Comparison of ENCODE assay signal across 1 cellular context in the genomic region with DNA sequence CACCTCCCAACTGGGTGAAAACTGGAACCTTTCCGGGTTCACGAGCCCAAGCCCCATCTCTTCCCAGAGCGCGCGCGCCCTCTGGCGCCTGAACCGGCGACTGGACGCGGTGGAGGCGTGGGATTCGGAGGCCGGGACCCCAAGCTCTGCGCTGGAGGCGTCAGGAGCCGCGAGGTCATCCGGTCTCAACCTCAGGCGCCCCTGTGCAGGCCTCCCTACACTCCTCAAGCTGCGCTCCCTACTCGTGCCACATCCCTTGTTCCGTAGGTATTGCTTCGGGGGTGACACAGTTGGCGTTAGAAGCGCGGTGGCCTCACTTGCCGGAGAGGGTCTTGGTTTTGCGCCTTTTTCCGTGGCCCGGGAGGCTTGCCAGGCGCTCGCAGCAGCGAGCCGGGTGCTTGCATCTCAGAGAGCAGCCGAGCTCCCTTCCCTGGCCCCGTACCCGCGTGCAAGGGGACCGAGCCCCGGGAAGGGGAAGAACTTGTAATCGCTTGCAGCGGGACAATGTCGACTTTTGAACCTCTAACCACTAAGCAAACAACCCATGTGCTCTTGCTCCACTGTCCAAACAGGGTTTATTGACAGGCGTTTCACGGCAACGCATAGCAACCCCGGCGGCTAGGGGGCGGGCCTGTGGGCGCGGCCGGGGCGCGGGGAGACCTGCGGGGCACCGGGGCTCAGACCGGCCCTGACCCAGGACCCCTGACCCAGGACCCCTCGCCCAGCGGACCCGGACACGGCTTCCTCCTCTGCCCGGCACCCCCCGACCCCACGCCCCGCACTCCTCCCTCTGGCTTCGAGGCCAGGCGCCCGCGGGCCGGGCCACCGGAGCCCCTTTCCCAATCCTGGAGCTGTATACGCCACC.
TF ChIP-seq lines count a peak whose summit lies in the region.

No MANE protein-coding gene starts in this region.

TF ChIP-seq in HepG2, 621 proteins besides CTCF, POLR2A, EP300 and RAD21 (continued from another document and continues in another):
- TF ChIP-seq ZFP36 (IDR thresholded peaks at IDR 0.05; ENCODE audit: borderline replicate concordance, low read depth, low read length, partially characterized antibody), result peak; percentile 56
- peak; percentile 78; the same call in 1 of the 2 replicates for TF ChIP-seq FOXC1 (CRISPR knock-in tag; IDR thresholded peaks at IDR 0.05; ENCODE audit: borderline replicate concordance)
- TF ChIP-seq FLYWCH1 (CRISPR knock-in tag; IDR thresholded peaks at IDR 0.05), result no peak
- 0 out of 2 replicates have a peak, but pooled peaks have one; percentile 29 for TF ChIP-seq ZFP1 (CRISPR knock-in tag; IDR thresholded peaks at IDR 0.05)
- peak; percentile 76 for TF ChIP-seq ARNTL (CRISPR knock-in tag; IDR thresholded peaks at IDR 0.05)
- TF ChIP-seq KLF16 (CRISPR knock-in tag; IDR thresholded peaks at IDR 0.05), result peak in 1 of 2 experiments; percentile 91; a peak in 2 of 4 replicates
- TF ChIP-seq NFE2L2 (IDR thresholded peaks at IDR 0.05; ENCODE audit: low read length), result no peak
- TF ChIP-seq ZNF317 (CRISPR knock-in tag; IDR thresholded peaks at IDR 0.05), result peak; percentile 58; the same call in 1 of the 2 replicates
- no peak for TF ChIP-seq ZBTB40 (IDR thresholded peaks at IDR 0.05)
- peak; percentile 74; the same call in 1 of the 2 replicates for TF ChIP-seq ZBTB40 (CRISPR knock-in tag; IDR thresholded peaks at IDR 0.05)
- TF ChIP-seq ARNT (IDR thresholded peaks at IDR 0.05), result no peak
- peak; percentile 81 for TF ChIP-seq FOXJ3 (CRISPR knock-in tag; IDR thresholded peaks at IDR 0.05; ENCODE audit: borderline replicate concordance)
- TF ChIP-seq BATF2 (CRISPR knock-in tag; IDR thresholded peaks at IDR 0.05), result peak; percentile 66; the same call in 1 of the 2 replicates
- no peak for TF ChIP-seq JARID2 (CRISPR knock-in tag; IDR thresholded peaks at IDR 0.05; ENCODE audit: insufficient replicate concordance)
- peak; percentile 90; the same call in 1 of the 2 replicates for TF ChIP-seq ZNF782 (CRISPR knock-in tag; IDR thresholded peaks at IDR 0.05; ENCODE audit: borderline replicate concordance)
- TF ChIP-seq, protein P1, sequence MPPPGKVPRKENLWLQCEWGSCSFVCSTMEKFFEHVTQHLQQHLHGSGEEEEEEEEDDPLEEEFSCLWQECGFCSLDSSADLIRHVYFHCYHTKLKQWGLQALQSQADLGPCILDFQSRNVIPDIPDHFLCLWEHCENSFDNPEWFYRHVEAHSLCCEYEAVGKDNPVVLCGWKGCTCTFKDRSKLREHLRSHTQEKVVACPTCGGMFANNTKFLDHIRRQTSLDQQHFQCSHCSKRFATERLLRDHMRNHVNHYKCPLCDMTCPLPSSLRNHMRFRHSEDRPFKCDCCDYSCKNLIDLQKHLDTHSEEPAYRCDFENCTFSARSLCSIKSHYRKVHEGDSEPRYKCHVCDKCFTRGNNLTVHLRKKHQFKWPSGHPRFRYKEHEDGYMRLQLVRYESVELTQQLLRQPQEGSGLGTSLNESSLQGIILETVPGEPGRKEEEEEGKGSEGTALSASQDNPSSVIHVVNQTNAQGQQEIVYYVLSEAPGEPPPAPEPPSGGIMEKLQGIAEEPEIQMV (CRISPR knock-in tag; IDR thresholded peaks at IDR 0.05; ENCODE audit: low read depth), result peak; percentile 67; the same call in 1 of the 2 replicates
- peak; percentile 88 for TF ChIP-seq MEIS2 (CRISPR knock-in tag; IDR thresholded peaks at IDR 0.05)
- TF ChIP-seq, protein P2, sequence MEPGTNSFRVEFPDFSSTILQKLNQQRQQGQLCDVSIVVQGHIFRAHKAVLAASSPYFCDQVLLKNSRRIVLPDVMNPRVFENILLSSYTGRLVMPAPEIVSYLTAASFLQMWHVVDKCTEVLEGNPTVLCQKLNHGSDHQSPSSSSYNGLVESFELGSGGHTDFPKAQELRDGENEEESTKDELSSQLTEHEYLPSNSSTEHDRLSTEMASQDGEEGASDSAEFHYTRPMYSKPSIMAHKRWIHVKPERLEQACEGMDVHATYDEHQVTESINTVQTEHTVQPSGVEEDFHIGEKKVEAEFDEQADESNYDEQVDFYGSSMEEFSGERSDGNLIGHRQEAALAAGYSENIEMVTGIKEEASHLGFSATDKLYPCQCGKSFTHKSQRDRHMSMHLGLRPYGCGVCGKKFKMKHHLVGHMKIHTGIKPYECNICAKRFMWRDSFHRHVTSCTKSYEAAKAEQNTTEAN (CRISPR knock-in tag; conservative IDR thresholded peaks at IDR 0.05), result peak; percentile 92; the same call in 1 of the 2 replicates
- TF ChIP-seq NR2F6 (IDR thresholded peaks at IDR 0.05), result peak; percentile 80
- peak; percentile 91 for TF ChIP-seq NR2F6 (CRISPR knock-in tag; IDR thresholded peaks at IDR 0.05)
- peak; percentile 83 for TF ChIP-seq FOXO1 (CRISPR knock-in tag; IDR thresholded peaks at IDR 0.05)
- no peak for TF ChIP-seq ZBTB1 (CRISPR knock-in tag; IDR thresholded peaks at IDR 0.05; ENCODE audit: borderline replicate concordance)
- TF ChIP-seq NBN (conservative IDR thresholded peaks at IDR 0.05), result no peak
- peak; percentile 81 for TF ChIP-seq REPIN1 (CRISPR knock-in tag; IDR thresholded peaks at IDR 0.05; ENCODE audit: borderline replicate concordance, low read depth)
- TF ChIP-seq ZFP90 (CRISPR knock-in tag; IDR thresholded peaks at IDR 0.05; ENCODE audit: borderline replicate concordance), result no peak
- peak; percentile 93 for TF ChIP-seq MYC (CRISPR knock-in tag; IDR thresholded peaks at IDR 0.05; ENCODE audit: borderline replicate concordance)
- TF ChIP-seq ZBTB4 (CRISPR knock-in tag; IDR thresholded peaks at IDR 0.05; ENCODE audit: borderline replicate concordance), result peak; percentile 94; the same call in 1 of the 2 replicates
- peak; percentile 60; the same call in 1 of the 2 replicates for TF ChIP-seq ETV5 (CRISPR knock-in tag; IDR thresholded peaks at IDR 0.05; ENCODE audit: borderline replicate concordance)
- 0 out of 2 replicates have a peak, but pooled peaks have one; percentile 51 for TF ChIP-seq KLF12 (CRISPR knock-in tag; IDR thresholded peaks at IDR 0.05; ENCODE audit: borderline replicate concordance)
- no peak for TF ChIP-seq ZNF570 (CRISPR knock-in tag; IDR thresholded peaks at IDR 0.05; ENCODE audit: borderline replicate concordance)
- TF ChIP-seq ZBTB49 (CRISPR knock-in tag; IDR thresholded peaks at IDR 0.05; ENCODE audit: borderline replicate concordance), result no peak
- no peak for TF ChIP-seq CENPBD1 (CRISPR knock-in tag; IDR thresholded peaks at IDR 0.05; ENCODE audit: borderline replicate concordance, low read depth)
